26 cellular contexts compared by ENCODE assay signal in the genomic region with DNA sequence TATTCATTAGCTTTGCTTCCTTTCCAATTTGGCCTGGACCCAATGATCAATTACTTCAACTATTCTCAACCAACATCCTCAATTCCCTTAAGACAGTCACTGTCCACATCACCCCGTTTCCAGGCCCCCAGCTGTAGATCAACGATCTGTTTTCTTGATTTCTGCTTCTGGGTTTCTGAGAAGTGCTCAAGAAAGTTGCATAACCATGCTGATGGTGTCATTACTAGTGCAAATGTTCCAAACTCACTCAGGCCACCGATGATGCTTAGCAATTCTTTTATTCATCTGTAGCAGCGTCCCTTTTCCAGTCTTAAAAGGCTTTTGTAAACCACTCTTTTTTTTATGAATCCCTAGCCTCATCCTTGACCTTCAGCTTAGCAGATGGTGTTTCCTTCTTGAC.
A peak's percentile ranks its signal among the peaks of the same experiment; 100 is the strongest.
DNase-seq lines count a peak whose midpoint lies in the region; ATAC-seq and TF ChIP-seq lines count a peak whose summit lies in the region.
"Had no signal": no experiment of that assay in that cellular context is flagged by ENCODE, and none has a peak within 500 bp of the region (broad histone marks: within the 10 kb centered on the region; RNA-seq: fewer than 3 reads in every experiment).

No MANE protein-coding gene starts in this region.

- TF ChIP-seq POLR2A in body of pancreas (IDR thresholded peaks at IDR 0.05) = no peak
- TF ChIP-seq POLR2A in suprapubic skin (IDR thresholded peaks at IDR 0.05) = no peak

- H3K9me2 ChIP-seq in GM23248 (ENCODE audit: insufficient read depth) (no peaks in the 10 kb centered on the region), Karpas-422 (replicated peaks; ENCODE audit: insufficient read depth, low read length) (no peaks in the 10 kb centered on the region)

- WGBS in GM23248 (ENCODE audit: low coverage in 1 of 2, low lambda C conversion rate in 2 of 2, missing lambda C conversion rate in 2 of 2), 2 experiments = 7 to 11% methylated on average over 4 of the region's 4 CpGs
- 59 to 60% methylated on average over 4 of the region's 4 CpGs for WGBS in body of pancreas, 2 donors
- WGBS in suprapubic skin = 43% methylated on average over 4 of the region's 4 CpGs

- no peak overlapping the region for H3K4me2 ChIP-seq in GM23248 (ENCODE audit: unreplicated experiment)
- no peak overlapping the region for H3K4me2 ChIP-seq in Karpas-422 (ENCODE audit: low read depth, low read length, poor library complexity, severe bottlenecking)

- DNase-seq in GM23248 (peak; percentile 72), body of pancreas (no peak), left ventricle myocardium superior (no peak), suprapubic skin (ENCODE audit: low spot score in 2 of 2) (no peak), Karpas-422 (no peak)
- DNase-seq in stimulated activated naive CD4-positive, alpha-beta T cell treated with Interleukin-2 at 50 U/mL for 16 hours (lab: John Stamatoyannopoulos, UW) = no peak
- DNase-seq: activated CD4-positive, alpha-beta T cell treated with anti-CD3 and anti-CD28 coated beads for 36 hours; activated CD8-positive, alpha-beta T cell treated with anti-CD3 and anti-CD28 coated beads, Interleukin-2, amount 10 ng/mL, durations not matched to agents 7 days and 5 days; anterior cingulate cortex; central memory CD4-positive, alpha-beta T cell; DMS79; endodermal cell; esophagus squamous epithelium; GDM1; glutamatergic neuron; NCI-H1436 treated with DMSO at 0.1 percent for 48 hours; NCI-H2107; NCI-H446; NCI-H774; posterior cingulate gyrus had no signal

- ATAC-seq in body of pancreas = peak; percentile 21
- peak; percentile 76 for ATAC-seq in left ventricle myocardium superior
- no peak for ATAC-seq in HG03045 (IDR thresholded peaks at IDR 0.05; ENCODE audit: unreplicated experiment)
- ATAC-seq: activated CD4-positive, alpha-beta T cell treated with anti-CD3 and anti-CD28 coated beads for 36 hours; activated CD8-positive, alpha-beta T cell treated with anti-CD3 and anti-CD28 coated beads, Interleukin-2, amount 10 ng/mL, durations not matched to agents 7 days and 5 days; activated naive CD4-positive, alpha-beta T cell treated with anti-CD3 and anti-CD28 coated beads, Interleukin-2, amount 50 U/mL, for 72 hours had no signal

- no peaks in the 10 kb centered on the region for H3K79me2 ChIP-seq in GM23248 (ENCODE audit: insufficient read depth)
- no peaks in the 10 kb centered on the region for H3K79me2 ChIP-seq in Karpas-422 (ENCODE audit: low read length)

- H2AFZ ChIP-seq in GM23248 (peak overlapping the region; percentile 28), Karpas-422 (ENCODE audit: low read length) (no peak overlapping the region)

- TF ChIP-seq CTCF in body of pancreas (IDR thresholded peaks at IDR 0.05) = no peak
- TF ChIP-seq CTCF in suprapubic skin (IDR thresholded peaks at IDR 0.05) = no peak

- no peak overlapping the region for H3K9ac ChIP-seq in GM23248
- H3K9ac ChIP-seq in Karpas-422 (ENCODE audit: low read length) = no peak overlapping the region

- no peaks in the 10 kb centered on the region for H4K20me1 ChIP-seq in GM23248 (ENCODE audit: insufficient read depth)
- H4K20me1 ChIP-seq in Karpas-422 (ENCODE audit: insufficient read depth, low read depth, low read length) = no peaks in the 10 kb centered on the region

- no peak for TF ChIP-seq EP300 in suprapubic skin (IDR thresholded peaks at IDR 0.05)

- H3K27ac ChIP-seq in GM23248 (peak overlapping the region; percentile 11; the same call in 1 of the 2 replicates), body of pancreas (no peak overlapping the region), suprapubic skin (peak overlapping the region; percentile 11), Karpas-422 (ENCODE audit: low read length) (no peak overlapping the region)
- H3K27ac ChIP-seq: C4-2B, esophagus squamous epithelium, RWPE1, SK-N-MC, tibial artery had no signal

- H3K27me3 ChIP-seq in GM23248 (replicated peaks; ENCODE audit: insufficient read depth) = no peaks in the 10 kb centered on the region
- no peaks in the 10 kb centered on the region for H3K27me3 ChIP-seq in body of pancreas
- no peaks in the 10 kb centered on the region for H3K27me3 ChIP-seq in suprapubic skin
- H3K27me3 ChIP-seq in Karpas-422 (ENCODE audit: low read length) = no peaks in the 10 kb centered on the region
- H3K27me3 ChIP-seq: esophagus squamous epithelium, tibial artery had no signal

- H3K9me3 ChIP-seq in GM23248 (ENCODE audit: low read depth) = no peaks in the 10 kb centered on the region
- no peaks in the 10 kb centered on the region for H3K9me3 ChIP-seq in body of pancreas
- no peaks in the 10 kb centered on the region for H3K9me3 ChIP-seq in suprapubic skin
- H3K9me3 ChIP-seq in Karpas-422 (ENCODE audit: low read length) = no peaks in the 10 kb centered on the region
- H3K9me3 ChIP-seq: esophagus squamous epithelium, tibial artery had no signal

- intact Hi-C loops in body of pancreas (cut with DNase I) (no loop called here), left ventricle myocardium superior (cut with micrococcal nuclease) (no loop called here)

- H3K4me1 ChIP-seq in GM23248 (ENCODE audit: insufficient read depth) = peaks cover 20% of the 10 kb centered on the region
- no peaks in the 10 kb centered on the region for H3K4me1 ChIP-seq in body of pancreas
- no peaks in the 10 kb centered on the region for H3K4me1 ChIP-seq in suprapubic skin
- no peaks in the 10 kb centered on the region for H3K4me1 ChIP-seq in Karpas-422 (ENCODE audit: low read length)
- H3K4me1 ChIP-seq: tibial artery had no signal

- peaks cover 20% of the 10 kb centered on the region for H3F3A ChIP-seq in GM23248 (ENCODE audit: insufficient read depth)

- H3K36me3 ChIP-seq in GM23248 (ENCODE audit: low read depth) = no peaks in the 10 kb centered on the region
- H3K36me3 ChIP-seq in body of pancreas (replicated peaks in 1 of 2; ENCODE audit: insufficient read depth in 1 of 2, low read depth in 2 of 2) = no peaks in the 10 kb centered on the region
- no peaks in the 10 kb centered on the region for H3K36me3 ChIP-seq in suprapubic skin
- no peaks in the 10 kb centered on the region for H3K36me3 ChIP-seq in Karpas-422 (ENCODE audit: insufficient read depth, low read length)
- H3K36me3 ChIP-seq: esophagus squamous epithelium, tibial artery had no signal

- H3K4me3 ChIP-seq in GM23248 (no peak overlapping the region), body of pancreas (no peak overlapping the region), suprapubic skin (no peak overlapping the region), Karpas-422 (ENCODE audit: low read length) (no peak overlapping the region)
- H3K4me3 ChIP-seq: esophagus squamous epithelium, SK-N-MC, tibial artery had no signal

- in situ Hi-C loops in GM23248 (cut with MboI) = no loop called here

Comparison
In these comparisons a context has a peak if more than half of its experiments do, and no peak if none do; other contexts are left out.
1. H3K27ac ChIP-seq: peak in GM23248 (single experiment) and suprapubic skin (single experiment); none in body of pancreas (0 of 4) and Karpas-422 (single experiment).